In the genomic region with DNA sequence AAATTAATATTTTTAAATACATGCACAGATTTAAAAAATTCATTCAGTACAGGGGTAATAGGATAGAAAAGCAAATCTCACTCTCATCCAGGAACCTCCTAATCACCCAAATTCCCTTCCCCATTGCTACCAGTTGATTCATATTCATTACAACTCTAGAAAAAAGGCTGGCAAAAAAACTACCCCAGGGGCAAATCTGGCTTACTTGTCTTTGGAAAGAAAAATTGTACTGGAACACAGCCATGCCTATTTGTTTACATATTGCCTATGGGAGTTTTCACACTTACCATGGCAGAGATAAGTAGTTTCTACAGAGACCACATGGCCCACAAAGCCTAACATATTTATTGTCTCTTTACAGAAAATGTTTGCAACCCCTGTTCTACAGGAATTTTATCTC, we compare ENCODE assay signal across 25 cellular contexts.
"Had no signal": no experiment of that assay in that cellular context is flagged by ENCODE, and none has a peak within 500 bp of the region (broad histone marks: within the 10 kb centered on the region; RNA-seq: fewer than 3 reads in every experiment).

No MANE protein-coding gene starts in this region.

- DNase-seq: colonic mucosa; foreskin fibroblast; glutamatergic neuron; heart right ventricle; hippocampal formation; immature natural killer cell; islet precursor cell; left ventricle myocardium superior; lower lobe of right lung; natural killer cell; occipital lobe; ovary; posterior cingulate gyrus; psoas muscle; right cardiac atrium; sigmoid colon; stimulated activated CD4-positive, alpha-beta T cell treated with anti-CD3 and anti-CD28 coated beads, Interleukin-2, amount 100 ng/mL, for 24 hours; stimulated activated CD4-positive, alpha-beta T cell treated with anti-CD3 and anti-CD28 coated beads, Interleukin-4, amount 100 ng/mL, for 24 hours; stimulated activated naive CD8-positive, alpha-beta T cell treated with anti-CD3 and anti-CD28 coated beads, Interleukin-15, Interleukin-2, amounts not matched to agents 100 U/mL and 50 U/mL, for 24 hours; substantia nigra; testis; tibial artery; upper lobe of left lung had no signal

- H3K27me3 ChIP-seq: colonic mucosa, heart right ventricle, ovary, sigmoid colon, testis, tibial artery, upper lobe of left lung had no signal

- H3K36me3 ChIP-seq: colonic mucosa, ovary had no signal

- FAIRE-seq: urothelium cell line had no signal

- H3K27ac ChIP-seq: colonic mucosa, epithelial cell of prostate, heart right ventricle, lower lobe of right lung, ovary, psoas muscle, sigmoid colon, testis, tibial artery, upper lobe of left lung had no signal

- H3K4me3 ChIP-seq: colonic mucosa, heart right ventricle, lower lobe of right lung, ovary, psoas muscle, sigmoid colon, testis, tibial artery, upper lobe of left lung had no signal

- H3K4me1 ChIP-seq: colonic mucosa, heart right ventricle, lower lobe of right lung, psoas muscle, sigmoid colon, testis, tibial artery, upper lobe of left lung had no signal

- H3K9me3 ChIP-seq: colonic mucosa, heart right ventricle, lower lobe of right lung, ovary, psoas muscle, sigmoid colon, testis, tibial artery, upper lobe of left lung had no signal
